In the genomic region with DNA sequence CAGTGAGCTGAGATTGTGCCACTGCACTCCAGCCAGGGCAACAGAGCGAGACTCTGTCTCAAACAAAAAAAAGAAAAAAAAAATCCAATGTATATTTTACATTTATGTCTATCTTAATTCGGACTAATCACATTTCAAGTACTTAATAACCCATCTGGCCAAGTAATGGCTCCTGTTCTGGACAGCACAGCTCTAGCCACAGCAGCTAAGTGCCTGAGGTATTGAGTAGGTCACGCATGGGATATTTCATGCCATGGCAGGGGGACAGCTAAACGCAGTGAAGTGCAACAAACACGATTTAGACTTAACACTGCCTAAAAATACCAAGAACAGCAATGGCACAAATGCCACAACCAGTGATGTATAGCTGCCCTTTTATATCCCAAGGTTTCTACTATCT, we compare ENCODE assay signal across 19 cellular contexts. TPM values are rescaled to one million over a fixed set of nuclear protein-coding genes. Genes with fewer than 3 reads are reported as not detected.
DNase-seq lines count a peak whose midpoint lies in the region; FAIRE-seq and TF ChIP-seq lines count a peak whose summit lies in the region.
"Had no signal": no experiment of that assay in that cellular context is flagged by ENCODE, and none has a peak within 500 bp of the region (broad histone marks: within the 10 kb centered on the region; RNA-seq: fewer than 3 reads in every experiment).

No MANE protein-coding gene starts in this region.

- POLR2A ChIA-PET in GM10248 (lab: Yijun Ruan, JAX) = interaction anchor here (0.7 kb wide), 1 partner anchor 116 kb away, joined by 3 read pairs; a partner anchor contains a TSS

- FAIRE-seq in GM12892 (lab: Jason Lieb, UNC) = no peak

- H3K4me1 ChIP-seq in BE2C (peaks cover 8% of the 10 kb centered on the region), neutrophil (ENCODE audit: control insufficient read depth in 1 of 2, insufficient read depth in 1 of 2, low read depth in 1 of 2, low read length in 1 of 2) (peaks cover 38 to 42% of the 10 kb centered on the region in 2 experiments), sigmoid colon (peaks cover 0 to 3% (median 1%) of the 10 kb centered on the region in 4 donors)

- H3K36me3 ChIP-seq in BE2C (peaks cover 31% of the 10 kb centered on the region), neutrophil (peaks cover 37% of the 10 kb centered on the region), sigmoid colon (no peaks in the 10 kb centered on the region)

- intact Hi-C loops in sigmoid colon (cut with DNase I) = no loop called here

- no peaks in the 10 kb centered on the region for H3K27me3 ChIP-seq in BE2C
- H3K27me3 ChIP-seq in neutrophil = no peaks in the 10 kb centered on the region
- no peaks in the 10 kb centered on the region for H3K27me3 ChIP-seq in sigmoid colon

- DNase-seq in BE2C = peak; percentile 74
- no peak for DNase-seq in GM12892 (ENCODE audit: insufficient read length)
- DNase-seq in SK-N-DZ (ENCODE audit: low spot score) = peak; percentile 64
- DNase-seq in GM10248 (ENCODE audit: extremely low spot score) = no peak
- DNase-seq in sigmoid colon = no peak
- DNase-seq in NCI-H748 (lab: John Stamatoyannopoulos, UW; ENCODE audit: unreplicated experiment) = no peak
- DNase-seq: ACHN; CD4-positive, CD25-positive, alpha-beta regulatory T cell; DMS153; GF-D8; H7; HFFc6; NCI-H1048; NCI-H1436; NCI-H1930; NCI-H345; NCI-H526 treated with DMSO at 0.1 percent for 48 hours; SHP77 had no signal

- CTCF ChIA-PET in GM10248 (lab: Yijun Ruan, JAX) = interaction anchor here (1.0 kb wide), 1 partner anchor 17 kb away, joined by 3 read pairs; no protein-coding TSS in a partner anchor

- WGBS in sigmoid colon, 2 donors = 90 to 95% methylated on average over 5 of the region's 5 CpGs

- H3K9me3 ChIP-seq in BE2C (no peaks in the 10 kb centered on the region), neutrophil (no peaks in the 10 kb centered on the region), sigmoid colon (no peaks in the 10 kb centered on the region)

- H3K27ac ChIP-seq in neutrophil (peak overlapping the region; percentile 40), sigmoid colon (no peak overlapping the region)

- no peak for TF ChIP-seq EP300 in sigmoid colon (IDR thresholded peaks at IDR 0.05)

- no peak overlapping the region for H3K4me3 ChIP-seq in BE2C (ENCODE audit: low read depth, low read length)
- H3K4me3 ChIP-seq in neutrophil (ENCODE audit: low read depth in 1 of 2, low read length in 1 of 2) = no peak overlapping the region
- no peak overlapping the region for H3K4me3 ChIP-seq in sigmoid colon

- no peak for TF ChIP-seq CTCF in BE2C (IDR thresholded peaks at IDR 0.05; ENCODE audit: low read depth, low read length)
- TF ChIP-seq CTCF in neutrophil (IDR thresholded peaks at IDR 0.05) = no peak
- no peak for TF ChIP-seq CTCF in GM10248 (IDR thresholded peaks at IDR 0.05; ENCODE audit: control extremely low read depth, extremely low read depth, low read depth, missing control alignments)
- TF ChIP-seq CTCF in sigmoid colon (IDR thresholded peaks at IDR 0.05) = no peak

- TF ChIP-seq POLR2A in GM12892 (IDR thresholded peaks at IDR 0.05; ENCODE audit: low read depth, low read length) (0 out of 2 replicates have a peak, but pooled peaks have one; percentile 13), sigmoid colon (IDR thresholded peaks at IDR 0.05) (no peak)

RNA-seq across cellular contexts. Expression of a gene that starts 8.0 kb away (rescaled TPM):
- polyA plus RNA-seq in BE2C (2012; ENCODE audit: insufficient read depth, insufficient read length, low read depth) = 23.2 TPM
- polyA plus RNA-seq in GM12892 (2012; ENCODE audit: missing spikeins) = 47.2 TPM
- 40.2 and 45.0 TPM in 2 replicates for polyA plus RNA-seq in SK-N-DZ (2014; cell fraction: cytosol; rRNA removed)
- polyA plus RNA-seq in SK-N-DZ (2014; cell fraction: nucleus; rRNA removed) = 40.2 and 44.7 TPM in 2 replicates
- 10 to 100 TPM; 18.2 to 25.2 (median 21.6) TPM for total RNA-seq in sigmoid colon
- 10 to 100 TPM; 22.4 to 73.1 (median 31.8) TPM for polyA plus RNA-seq in sigmoid colon

Comparison
In these comparisons a context has a peak if more than half of its experiments do, and no peak if none do; other contexts are left out.
1. DNase-seq: peak in BE2C (single experiment) and SK-N-DZ (single experiment); none in GM12892 (single experiment), GM10248 (single experiment), sigmoid colon (single experiment) and NCI-H748 (single experiment).